33 cellular contexts compared by ENCODE assay signal in the genomic region with DNA sequence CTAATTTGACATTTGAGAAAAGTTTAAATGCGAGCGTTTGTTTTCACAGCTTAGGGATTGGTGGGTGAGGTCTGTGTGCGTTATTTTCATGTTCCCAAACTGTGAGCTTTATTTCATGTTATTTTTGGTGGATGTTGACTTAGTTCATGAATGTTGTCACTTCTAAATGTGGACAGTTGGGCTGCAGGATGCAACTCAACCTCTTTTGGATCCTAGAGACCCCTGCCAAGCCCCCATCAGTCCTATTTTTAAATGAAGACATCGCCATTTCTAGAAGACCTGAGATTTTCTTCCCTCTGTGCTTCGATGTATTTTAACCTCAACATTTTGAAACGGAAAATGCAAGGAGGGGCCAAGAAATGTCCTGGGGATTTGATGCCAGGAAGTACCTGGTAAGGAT.
"Had no signal": no experiment of that assay in that cellular context is flagged by ENCODE, and none has a peak within 500 bp of the region (broad histone marks: within the 10 kb centered on the region; RNA-seq: fewer than 3 reads in every experiment).

No MANE protein-coding gene starts in this region.

- H3K4me1 Mint-ChIP-seq: activated B cell treated with CpG ODN at 0.5 μM for 24 hours; activated naive CD4-positive, alpha-beta T cell treated with anti-CD3 and anti-CD28 coated beads, Interleukin-2, amount 50 U/mL, for 24 hours; activated naive CD8-positive, alpha-beta T cell treated with anti-CD3 and anti-CD28 coated beads for 36 hours; activated naive CD8-positive, alpha-beta T cell treated with anti-CD3 and anti-CD28 coated beads, Interleukin-2, amount 50 U/mL, for 24 hours; central memory CD8-positive, alpha-beta T cell; T-helper 17 cell had no signal

- H3K27me3 Mint-ChIP-seq: activated B cell treated with CpG ODN at 0.5 μM for 24 hours; activated CD8-positive, alpha-beta T cell treated with anti-CD3 and anti-CD28 coated beads for 36 hours; activated naive CD4-positive, alpha-beta T cell treated with anti-CD3 and anti-CD28 coated beads, Interleukin-2, amount 50 U/mL, for 24 hours; activated naive CD8-positive, alpha-beta T cell treated with anti-CD3 and anti-CD28 coated beads for 36 hours; activated naive CD8-positive, alpha-beta T cell treated with anti-CD3 and anti-CD28 coated beads, Interleukin-2, amount 50 U/mL, for 24 hours; brain; central memory CD8-positive, alpha-beta T cell; dendritic cell treated with granulocyte-macrophage colony-stimulating factor and Interleukin-4, amounts not matched to agents 40 ng/mL and 50 ng/mL, for 4 days; T-helper 17 cell had no signal

- H3K27ac Mint-ChIP-seq: activated B cell treated with CpG ODN at 0.5 μM for 24 hours; activated CD8-positive, alpha-beta T cell treated with anti-CD3 and anti-CD28 coated beads for 36 hours; activated naive CD4-positive, alpha-beta T cell treated with anti-CD3 and anti-CD28 coated beads for 36 hours; activated naive CD4-positive, alpha-beta T cell treated with anti-CD3 and anti-CD28 coated beads, Interleukin-2, amount 50 U/mL, for 24 hours; activated naive CD8-positive, alpha-beta T cell treated with anti-CD3 and anti-CD28 coated beads for 36 hours; activated naive CD8-positive, alpha-beta T cell treated with anti-CD3 and anti-CD28 coated beads, Interleukin-2, amount 50 U/mL, for 24 hours; activated T-helper 1 cell treated with anti-CD3 and anti-CD28 coated beads, Interleukin-12 subunit alpha, Interleukin-12 subunit beta, Interleukin-2, Interleukin-4 antibody, amounts not matched to agents 30 ng/mL and 10 ng/mL and 1 ng/mL, durations not matched to agents 14 hours and 24 hours and 36 hours; activated T-helper 2 cell treated with anti-CD3 and anti-CD28 coated beads, Interferon-gamma antibody, Interleukin-2, Interleukin-4, amounts not matched to agents 10 μg/mL and 5 μg/mL and 100 μg/mL, durations not matched to agents 14 hours and 24 hours and 36 hours; endodermal cell; T-helper 2 cell treated with Interferon-gamma antibody and Interleukin-4, amounts not matched to agents 5 μg/mL and 100 μg/mL, for 36 hours had no signal

- H3K9me3 Mint-ChIP-seq: activated B cell treated with CpG ODN at 0.5 μM for 24 hours; activated naive CD4-positive, alpha-beta T cell treated with anti-CD3 and anti-CD28 coated beads for 36 hours; activated naive CD4-positive, alpha-beta T cell treated with anti-CD3 and anti-CD28 coated beads, Interleukin-2, amount 50 U/mL, for 24 hours; activated naive CD8-positive, alpha-beta T cell treated with anti-CD3 and anti-CD28 coated beads for 36 hours; activated naive CD8-positive, alpha-beta T cell treated with anti-CD3 and anti-CD28 coated beads, Interleukin-2, amount 50 U/mL, for 24 hours; activated T-helper 1 cell treated with anti-CD3 and anti-CD28 coated beads, Interleukin-12 subunit alpha, Interleukin-12 subunit beta, Interleukin-2, Interleukin-4 antibody, amounts not matched to agents 30 ng/mL and 10 ng/mL and 1 ng/mL, durations not matched to agents 14 hours and 24 hours and 36 hours; activated T-helper 2 cell treated with anti-CD3 and anti-CD28 coated beads, Interferon-gamma antibody, Interleukin-2, Interleukin-4, amounts not matched to agents 10 μg/mL and 5 μg/mL and 100 μg/mL, durations not matched to agents 14 hours and 24 hours and 36 hours; brain; central memory CD8-positive, alpha-beta T cell; T-helper 2 cell treated with Interferon-gamma antibody and Interleukin-4, amounts not matched to agents 5 μg/mL and 100 μg/mL, for 36 hours had no signal

- H3K9me3 ChIP-seq: adrenal gland, ascending aorta had no signal

- H3K4me1 ChIP-seq: adrenal gland, ascending aorta had no signal

- FAIRE-seq: bronchial epithelial cell, frontal cortex had no signal

- ATAC-seq: activated CD4-positive, CD25-positive, alpha-beta regulatory T cell treated with anti-CD3 and anti-CD28 coated beads, Interleukin-2, amount 50 U/mL, for 24 hours; activated CD8-positive, alpha-beta T cell treated with anti-CD3 and anti-CD28 coated beads for 36 hours; activated naive CD8-positive, alpha-beta T cell treated with anti-CD3 and anti-CD28 coated beads, Interleukin-2, amount 50 U/mL, for 24 hours; esophagus mucosa; T-helper 17 cell had no signal

- H3K36me3 ChIP-seq: adrenal gland, ascending aorta had no signal

- H3K27me3 ChIP-seq: adrenal gland, ascending aorta, dorsolateral prefrontal cortex had no signal

- H3K4me3 Mint-ChIP-seq: activated B cell treated with CpG ODN at 0.5 μM for 24 hours; activated CD8-positive, alpha-beta T cell treated with anti-CD3 and anti-CD28 coated beads for 36 hours; activated naive CD4-positive, alpha-beta T cell treated with anti-CD3 and anti-CD28 coated beads for 36 hours; activated naive CD4-positive, alpha-beta T cell treated with anti-CD3 and anti-CD28 coated beads, Interleukin-2, amount 50 U/mL, for 24 hours; activated naive CD8-positive, alpha-beta T cell treated with anti-CD3 and anti-CD28 coated beads for 36 hours; activated naive CD8-positive, alpha-beta T cell treated with anti-CD3 and anti-CD28 coated beads, Interleukin-2, amount 50 U/mL, for 24 hours; activated T-helper 1 cell treated with anti-CD3 and anti-CD28 coated beads, Interleukin-12 subunit alpha, Interleukin-12 subunit beta, Interleukin-2, Interleukin-4 antibody, amounts not matched to agents 30 ng/mL and 10 ng/mL and 1 ng/mL, durations not matched to agents 14 hours and 24 hours and 36 hours; brain; central memory CD8-positive, alpha-beta T cell; dendritic cell treated with granulocyte-macrophage colony-stimulating factor and Interleukin-4, amounts not matched to agents 40 ng/mL and 50 ng/mL, for 4 days; endodermal cell; T-helper 17 cell; T-helper 2 cell treated with Interferon-gamma antibody and Interleukin-4, amounts not matched to agents 5 μg/mL and 100 μg/mL, for 36 hours had no signal

- DNase-seq: activated B cell treated with CpG ODN at 0.5 μM for 24 hours; activated CD4-positive, alpha-beta T cell treated with anti-CD3 and anti-CD28 coated beads for 48 hours; activated CD4-positive, alpha-beta T cell treated with anti-CD3 and anti-CD28 coated beads, Interleukin-2, amount 50 U/mL, for 1 hour; activated CD4-positive, alpha-beta T cell treated with anti-CD3 and anti-CD28 coated beads, Interleukin-2, amount 50 U/mL, for 48 hours; activated CD8-positive, alpha-beta memory T cell treated with anti-CD3 and anti-CD28 coated beads for 24 hours; activated CD8-positive, alpha-beta T cell treated with anti-CD3 and anti-CD28 coated beads for 36 hours; activated effector memory CD4-positive, alpha-beta T cell treated with anti-CD3 and anti-CD28 coated beads, Interleukin-2, amount 50 U/mL, for 16 hours; activated naive CD4-positive, alpha-beta T cell treated with anti-CD3 and anti-CD28 coated beads for 36 hours; activated naive CD8-positive, alpha-beta T cell treated with anti-CD3 and anti-CD28 coated beads for 36 hours; activated naive CD8-positive, alpha-beta T cell treated with anti-CD3 and anti-CD28 coated beads, Interleukin-2, amount 50 U/mL, for 24 hours; activated T-cell treated with anti-CD3 and anti-CD28 coated beads, Interleukin-2, amount 50 U/mL, for 48 hours; adrenal gland; effector memory CD4-positive, alpha-beta T cell; endodermal cell; foreskin fibroblast; head of caudate nucleus; T-helper 17 cell; T1000; WERI-Rb-1 had no signal

- H3K4me3 ChIP-seq: adrenal gland, ascending aorta, coronary artery, dorsolateral prefrontal cortex had no signal

- H3K27ac ChIP-seq: adrenal gland, ascending aorta, coronary artery, dorsolateral prefrontal cortex, WERI-Rb-1 had no signal
